Comparison of ENCODE assay signal across 1 cellular context in genomic region chr5:472656-473343, GRCh38.
TF ChIP-seq lines count a peak whose summit lies in the region.

No MANE protein-coding gene starts in this region.

TF ChIP-seq in K562, 482 proteins besides CTCF, POLR2A, EP300 and RAD21 (continued from another document and continues in another):
- no peak for TF ChIP-seq RFX7 (CRISPR knock-in tag; IDR thresholded peaks at IDR 0.05)
- no peak for TF ChIP-seq HNRNPH1 (optimal IDR thresholded peaks at IDR 0.05; ENCODE audit: low read depth, low read length)
- TF ChIP-seq THAP12 (CRISPR knock-in tag; IDR thresholded peaks at IDR 0.05) = peak; percentile 80
- no peak for TF ChIP-seq HIVEP1 (CRISPR knock-in tag; IDR thresholded peaks at IDR 0.05)
- TF ChIP-seq TOE1 (IDR thresholded peaks at IDR 0.05; ENCODE audit: borderline replicate concordance) = no peak
- no peak for TF ChIP-seq TOE1 (CRISPR knock-in tag; IDR thresholded peaks at IDR 0.05; ENCODE audit: borderline replicate concordance, low read depth)
- TF ChIP-seq TBL1XR1 (IDR thresholded peaks at IDR 0.05; ENCODE audit: low read length in 2 of 2) = no peak
- peak; percentile 91 for TF ChIP-seq DMBX1 (CRISPR knock-in tag; IDR thresholded peaks at IDR 0.05; ENCODE audit: borderline replicate concordance)
- TF ChIP-seq U2AF1 (optimal IDR thresholded peaks at IDR 0.05; ENCODE audit: low read depth, low read length) = peak; percentile 63
- TF ChIP-seq CHAMP1 (IDR thresholded peaks at IDR 0.05) = no peak
- TF ChIP-seq RBM39 (optimal IDR thresholded peaks at IDR 0.05; ENCODE audit: low read depth, low read length) = no peak
- TF ChIP-seq ZNF12 (CRISPR knock-in tag; IDR thresholded peaks at IDR 0.05) = no peak
- no peak for TF ChIP-seq ID3 (CRISPR knock-in tag; IDR thresholded peaks at IDR 0.05)
- TF ChIP-seq ID3 (tag; IDR thresholded peaks at IDR 0.05) = no peak; the same call in 1 of the 2 replicates
- TF ChIP-seq ERF (CRISPR knock-in tag; IDR thresholded peaks at IDR 0.05) = peak; percentile 85; the same call in 1 of the 2 replicates
- TF ChIP-seq BRCA1 (IDR thresholded peaks at IDR 0.05) = no peak
- TF ChIP-seq BRCA1 (CRISPR knock-in tag; IDR thresholded peaks at IDR 0.05) = no peak
- no peak for TF ChIP-seq NR2C1 (IDR thresholded peaks at IDR 0.05)
- TF ChIP-seq NR2C1 (tag; IDR thresholded peaks at IDR 0.05) = no peak
- no peak for TF ChIP-seq CBX2 (IDR thresholded peaks at IDR 0.05; ENCODE audit: insufficient read depth, low read length, poor library complexity, severe bottlenecking)
- no peak for TF ChIP-seq ZNF324 (CRISPR knock-in tag; IDR thresholded peaks at IDR 0.05)
- TF ChIP-seq ZNF778 (CRISPR knock-in tag; IDR thresholded peaks at IDR 0.05) = no peak
- no peak for TF ChIP-seq TRIM28 (IDR thresholded peaks at IDR 0.05)
- no peak for TF ChIP-seq ESRRB (CRISPR knock-in tag; IDR thresholded peaks at IDR 0.05; ENCODE audit: borderline replicate concordance)
- TF ChIP-seq DEAF1 (CRISPR knock-in tag; IDR thresholded peaks at IDR 0.05) = no peak
- no peak for TF ChIP-seq ZNF830 (CRISPR knock-in tag; IDR thresholded peaks at IDR 0.05)
- no peak for TF ChIP-seq ZBTB5 (IDR thresholded peaks at IDR 0.05)
- TF ChIP-seq CCNT2 (IDR thresholded peaks at IDR 0.05; ENCODE audit: borderline replicate concordance, extremely low read depth, insufficient read length, low read depth, low read length) = peak; percentile 44
- TF ChIP-seq ZNF165 (CRISPR knock-in tag; IDR thresholded peaks at IDR 0.05; ENCODE audit: borderline replicate concordance) = no peak
- TF ChIP-seq E4F1 (CRISPR knock-in tag; IDR thresholded peaks at IDR 0.05; ENCODE audit: borderline replicate concordance) = no peak
- TF ChIP-seq RAD51 (IDR thresholded peaks at IDR 0.05; ENCODE audit: borderline replicate concordance, low read depth) = no peak
- no peak for TF ChIP-seq PTRF (tag; IDR thresholded peaks at IDR 0.05)
- peak in 2 of 3 experiments; percentile 34 to 36 for TF ChIP-seq YY1 (IDR thresholded peaks at IDR 0.05; ENCODE audit: borderline replicate concordance in 1 of 3, control insufficient read depth in 1 of 3, extremely low read depth in 1 of 3, insufficient read depth in 3 of 3, insufficient read length in 1 of 3, insufficient replicate concordance in 2 of 3, low read depth in 1 of 3, low read length in 2 of 3)
- TF ChIP-seq ATF7 (IDR thresholded peaks at IDR 0.05) = peak; percentile 50; the same call in 1 of the 2 replicates
- peak; percentile 93 for TF ChIP-seq ZFX (CRISPR knock-in tag; IDR thresholded peaks at IDR 0.05)
- TF ChIP-seq C11orf30 (IDR thresholded peaks at IDR 0.05; ENCODE audit: low read depth) = no peak
- peak; percentile 86 for TF ChIP-seq ZNF583 (CRISPR knock-in tag; IDR thresholded peaks at IDR 0.05)
- TF ChIP-seq ZNF232 (CRISPR knock-in tag; IDR thresholded peaks at IDR 0.05) = no peak
- no peak for TF ChIP-seq CLOCK (CRISPR knock-in tag; IDR thresholded peaks at IDR 0.05; ENCODE audit: borderline replicate concordance)
- peak; percentile 92 for TF ChIP-seq MYC (IDR thresholded peaks at IDR 0.05; ENCODE audit: low read depth, low read length)
- TF ChIP-seq MYC (CRISPR knock-in tag; IDR thresholded peaks at IDR 0.05; ENCODE audit: borderline replicate concordance, low read depth) = no peak
- no peak for TF ChIP-seq ARID3A (IDR thresholded peaks at IDR 0.05; ENCODE audit: borderline replicate concordance, low read depth, low read length)
- TF ChIP-seq RCOR1 (IDR thresholded peaks at IDR 0.05; ENCODE audit: borderline replicate concordance in 1 of 2, low read depth in 2 of 2, low read length in 2 of 2) = no peak
- TF ChIP-seq FOXM1 (IDR thresholded peaks at IDR 0.05; ENCODE audit: low read depth) = no peak
- TF ChIP-seq FOXM1 (CRISPR knock-in tag; IDR thresholded peaks at IDR 0.05; ENCODE audit: low read depth) = peak; percentile 85
- TF ChIP-seq SMAD3 (CRISPR knock-in tag; conservative IDR thresholded peaks at IDR 0.05) = no peak
- TF ChIP-seq ZNF780A (CRISPR knock-in tag; IDR thresholded peaks at IDR 0.05) = no peak
- TF ChIP-seq XRCC5 (IDR thresholded peaks at IDR 0.05; ENCODE audit: low read depth, low read length) = 0 out of 2 replicates have a peak, but pooled peaks have one; percentile 50
- TF ChIP-seq ELK1 (CRISPR knock-in tag; IDR thresholded peaks at IDR 0.05) = no peak
- no peak for TF ChIP-seq WHSC1 (IDR thresholded peaks at IDR 0.05; ENCODE audit: low read length)
- no peak for TF ChIP-seq MAFK (IDR thresholded peaks at IDR 0.05; ENCODE audit: low read length)
- no peak for TF ChIP-seq ZSCAN29 (IDR thresholded peaks at IDR 0.05)
- TF ChIP-seq NFE2L1 (tag; IDR thresholded peaks at IDR 0.05; ENCODE audit: borderline replicate concordance, low read depth) = no peak
